In genomic region chr4:134695433-134695832, GRCh38 we compare ENCODE assay signal across 18 cellular contexts.
A peak's percentile ranks its signal among the peaks of the same experiment; 100 is the strongest.
DNase-seq lines count a peak whose midpoint lies in the region; ATAC-seq and TF ChIP-seq lines count a peak whose summit lies in the region.
"Had no signal": no experiment of that assay in that cellular context is flagged by ENCODE, and none has a peak within 500 bp of the region (broad histone marks: within the 10 kb centered on the region; RNA-seq: fewer than 3 reads in every experiment).

No MANE protein-coding gene starts in this region.

- no peaks in the 10 kb centered on the region for H3K4me1 Mint-ChIP-seq in GM23338
- peaks cover 39% of the 10 kb centered on the region; the same call in 1 of the 2 replicates for H3K4me1 Mint-ChIP-seq in HFFc6 (ENCODE audit: low read depth)
- no peaks in the 10 kb centered on the region for H3K4me1 Mint-ChIP-seq in progenitor cell of endocrine pancreas (ENCODE audit: low read depth)
- H3K4me1 Mint-ChIP-seq: CD14-positive monocyte, IgD-negative memory B cell had no signal

- H3K4me3 ChIP-seq in GM23338: no peak overlapping the region
- H3K4me3 ChIP-seq in epithelial cell of esophagus (ENCODE audit: low read length): no peak overlapping the region

- DNase-seq in GM23338 (ENCODE audit: low spot score): peak; percentile 23
- no peak for DNase-seq in HFFc6
- no peak for DNase-seq in epithelial cell of esophagus (ENCODE audit: low read depth)
- DNase-seq in progenitor cell of endocrine pancreas (ENCODE audit: low spot score, unreplicated experiment): no peak
- DNase-seq in NCI-H524 (lab: John Stamatoyannopoulos, UW): no peak
- no peak for DNase-seq in NCI-H2081 treated with DMSO at 0.1 percent for 48 hours (lab: John Stamatoyannopoulos, UW)
- DNase-seq: AML-193, GDM1, Karpas-422, NCI-H1417 treated with DMSO at 0.1 percent for 48 hours, NCI-H1930, NCI-H345, NCI-H526, Right ventricle myocardium superior, SW 1271 had no signal

- ATAC-seq in GM23338 (no peak), GM18505 (IDR thresholded peaks at IDR 0.05; ENCODE audit: unreplicated experiment) (no peak)

- no peak overlapping the region for H3K4me2 ChIP-seq in GM23338

- no peaks in the 10 kb centered on the region; the same call in 1 of the 2 replicates for H3F3A ChIP-seq in GM23338 (replicated peaks; ENCODE audit: low read depth)

- peaks cover 3% of the 10 kb centered on the region; the same call in 1 of the 2 replicates for H3K4me1 ChIP-seq in GM23338 (ENCODE audit: insufficient read depth)

- H3K27me3 ChIP-seq in GM23338 (ENCODE audit: insufficient read depth): no peaks in the 10 kb centered on the region

- H3K9me3 Mint-ChIP-seq in GM23338 (peaks cover 30% of the 10 kb centered on the region), HFFc6 (peaks cover 16% of the 10 kb centered on the region), progenitor cell of endocrine pancreas (ENCODE audit: low read depth) (peaks cover 17% of the 10 kb centered on the region)

- no peak overlapping the region for H3K27ac Mint-ChIP-seq in GM23338
- H3K27ac Mint-ChIP-seq in HFFc6: no peak overlapping the region
- no peak overlapping the region for H3K27ac Mint-ChIP-seq in progenitor cell of endocrine pancreas
- H3K27ac Mint-ChIP-seq: CD14-positive monocyte, IgD-negative memory B cell had no signal

- no peaks in the 10 kb centered on the region for H4K20me1 ChIP-seq in GM23338 (replicated peaks; ENCODE audit: insufficient read depth)

- no peaks in the 10 kb centered on the region for H3K79me2 ChIP-seq in GM23338 (replicated peaks; ENCODE audit: insufficient read depth)

- H3K4me3 Mint-ChIP-seq in GM23338 (no peak overlapping the region), HFFc6 (no peak overlapping the region), progenitor cell of endocrine pancreas (ENCODE audit: low read depth) (no peak overlapping the region)
- H3K4me3 Mint-ChIP-seq: CD14-positive monocyte, IgD-negative memory B cell had no signal

- H2AFZ ChIP-seq in GM23338: no peak overlapping the region

- H3K27me3 Mint-ChIP-seq in GM23338 (ENCODE audit: insufficient read depth, low read depth, poor library complexity) (no peaks in the 10 kb centered on the region), HFFc6 (ENCODE audit: insufficient read depth) (no peaks in the 10 kb centered on the region; the same call in 1 of the 2 replicates), progenitor cell of endocrine pancreas (no peaks in the 10 kb centered on the region)
- H3K27me3 Mint-ChIP-seq: IgD-negative memory B cell had no signal

- peaks cover 33% of the 10 kb centered on the region for H3K36me3 Mint-ChIP-seq in GM23338 (ENCODE audit: low read depth)
- peaks cover 14% of the 10 kb centered on the region; the same call in 1 of the 2 replicates for H3K36me3 Mint-ChIP-seq in HFFc6 (ENCODE audit: low read depth)
- peaks cover 2% of the 10 kb centered on the region for H3K36me3 Mint-ChIP-seq in progenitor cell of endocrine pancreas (ENCODE audit: insufficient read depth)
- H3K36me3 Mint-ChIP-seq: CD14-positive monocyte, IgD-negative memory B cell had no signal

- H3K36me3 ChIP-seq in GM23338 (ENCODE audit: insufficient read depth): peaks cover 14% of the 10 kb centered on the region; the same call in 1 of the 2 replicates

- H3K27ac ChIP-seq in GM23338 (ENCODE audit: low read depth): no peak overlapping the region

- TF ChIP-seq POLR2A in GM18505 (IDR thresholded peaks at IDR 0.05; ENCODE audit: borderline replicate concordance, extremely low read depth, insufficient read depth, insufficient read length): no peak

- no peaks in the 10 kb centered on the region for H3K9me2 ChIP-seq in GM23338 (ENCODE audit: insufficient read depth)

- TF ChIP-seq CTCF in GM23338 (conservative IDR thresholded peaks at IDR 0.05; ENCODE audit: low read depth in 2 of 2): peak; percentile 20 to 36
- TF ChIP-seq CTCF in HFFc6 (IDR thresholded peaks at IDR 0.05): peak; percentile 13; the same call in 1 of the 2 replicates
- TF ChIP-seq CTCF in epithelial cell of esophagus (IDR thresholded peaks at IDR 0.05; ENCODE audit: insufficient read depth, low read depth, low read length, missing control alignments): peak; percentile 30
- peak; percentile 25 for TF ChIP-seq CTCF in progenitor cell of endocrine pancreas (IDR thresholded peaks at IDR 0.05; ENCODE audit: unreplicated experiment)

TF ChIP-seq in GM23338, 12 proteins besides CTCF, POLR2A, EP300 and RAD21:
- TF ChIP-seq POLR2AphosphoS5 (IDR thresholded peaks at IDR 0.05; ENCODE audit: low read depth): no peak
- no peak for TF ChIP-seq CREB1 (CRISPR knock-in tag; IDR thresholded peaks at IDR 0.05; ENCODE audit: low read depth)
- TF ChIP-seq ZNF331 (CRISPR knock-in tag; IDR thresholded peaks at IDR 0.05; ENCODE audit: low read depth): no peak
